Comparison of ENCODE assay signal across 8 cellular contexts in the genomic region with DNA sequence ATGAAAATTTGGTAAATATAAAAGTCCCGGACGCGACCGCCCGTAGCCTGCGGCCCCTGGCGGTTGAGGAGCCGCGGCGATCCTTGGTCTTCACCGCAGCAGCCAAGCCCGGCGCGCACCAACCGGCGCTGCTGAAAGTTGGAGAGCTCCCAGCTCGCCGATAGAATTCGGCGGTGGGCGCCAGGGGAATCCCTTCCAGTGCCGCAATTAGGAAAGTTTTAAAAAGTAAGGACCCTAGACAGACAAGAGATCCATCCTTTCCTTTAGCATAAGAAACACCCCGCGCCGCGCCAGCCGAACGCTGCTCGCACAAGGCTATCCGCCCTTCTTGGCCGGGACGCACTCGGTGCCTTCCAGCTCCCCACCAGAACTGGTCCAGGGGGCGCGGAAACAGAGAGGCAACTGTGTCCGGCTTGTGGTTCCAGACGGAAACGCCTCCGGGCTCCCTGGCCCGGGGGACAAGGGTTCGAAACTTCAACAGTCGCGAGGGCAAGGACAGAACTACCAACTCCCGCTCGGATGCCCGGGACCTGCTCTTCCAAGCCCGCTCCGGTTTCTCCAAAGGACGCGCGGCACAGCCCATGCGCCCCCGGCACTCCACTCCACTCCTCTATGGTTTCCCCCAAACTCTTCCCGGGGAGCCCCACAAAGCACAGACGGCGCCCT. TPM values are rescaled to one million over a fixed set of nuclear protein-coding genes. Genes with fewer than 3 reads are reported as not detected.
DNase-seq lines count a peak whose midpoint lies in the region; ATAC-seq, FAIRE-seq and TF ChIP-seq lines count a peak whose summit lies in the region.

No MANE protein-coding gene starts in this region.

- H3K4me1 Mint-ChIP-seq in CD4-positive, CD25-positive, alpha-beta regulatory T cell = peaks cover 0 to 22% (median 0%) of the 10 kb centered on the region in 4 donors

- no peaks in the 10 kb centered on the region for H3K9me3 ChIP-seq in CD4-positive, CD25-positive, alpha-beta regulatory T cell (ENCODE audit: control insufficient read depth in 2 of 2, low read length in 2 of 2)
- no peaks in the 10 kb centered on the region for H3K9me3 ChIP-seq in mammary epithelial cell (replicated peaks; ENCODE audit: insufficient read depth, low read length)
- H3K9me3 ChIP-seq in keratinocyte (ENCODE audit: control insufficient read depth, low read depth, low read length) = no peaks in the 10 kb centered on the region

- H4K20me1 ChIP-seq in mammary epithelial cell (ENCODE audit: insufficient read depth, low read length) (no peaks in the 10 kb centered on the region), keratinocyte (ENCODE audit: control insufficient read depth, extremely low read depth, insufficient read depth, low read length) (no peaks in the 10 kb centered on the region)

- dilution Hi-C loops in mammary epithelial cell (cut with HindIII; ENCODE audit: low sequenced_read_pairs) = loop anchor here (5.0 kb wide), 1 partner anchor 32 kb away; no protein-coding TSS in a partner anchor
- dilution Hi-C loops in keratinocyte (cut with MboI; ENCODE audit: extremely low pct_ligation_motif_present, low sequenced_read_pairs) = no loop called here

- H2AFZ ChIP-seq in mammary epithelial cell (ENCODE audit: low read depth, low read length) = peak overlapping the region; percentile 86
- H2AFZ ChIP-seq in keratinocyte (ENCODE audit: control insufficient read depth, low read length) = no peak overlapping the region

- H3K9me3 Mint-ChIP-seq in CD4-positive, CD25-positive, alpha-beta regulatory T cell = peaks cover 0 to 3% (median 0%) of the 10 kb centered on the region in 7 donors

- no peak for FAIRE-seq in keratinocyte (lab: Jason Lieb, UNC)

- H3K9me1 ChIP-seq in keratinocyte (ENCODE audit: control insufficient read depth, extremely low read depth, insufficient read depth, low read length) = no peaks in the 10 kb centered on the region

- H3K4me2 ChIP-seq in mammary epithelial cell (ENCODE audit: insufficient read depth, low read depth, low read length) = peak overlapping the region; percentile 88
- no peak overlapping the region for H3K4me2 ChIP-seq in keratinocyte (ENCODE audit: control insufficient read depth, extremely low read depth, insufficient read depth, low read depth, low read length)

- no peak overlapping the region for H3K9ac ChIP-seq in mammary epithelial cell (ENCODE audit: insufficient read depth, low read length)
- H3K9ac ChIP-seq in keratinocyte (ENCODE audit: control insufficient read depth, extremely low read depth, insufficient read depth, low read length) = no peak overlapping the region

- peaks cover 61% of the 10 kb centered on the region for H3K27me3 Mint-ChIP-seq in CD4-positive, CD25-positive, alpha-beta regulatory T cell

- peak overlapping the region; percentile 71 to 85 (median 81) for H3K4me3 Mint-ChIP-seq in CD4-positive, CD25-positive, alpha-beta regulatory T cell

- H3K27me3 ChIP-seq in CD4-positive, CD25-positive, alpha-beta regulatory T cell (ENCODE audit: control insufficient read depth, insufficient read depth, low read length) = peaks cover 16% of the 10 kb centered on the region
- H3K27me3 ChIP-seq in mammary epithelial cell (ENCODE audit: insufficient read depth, low read length) = peaks cover 20% of the 10 kb centered on the region
- peaks cover 28% of the 10 kb centered on the region for H3K27me3 ChIP-seq in keratinocyte (ENCODE audit: control insufficient read depth, extremely low read depth, insufficient read depth, low read length)

- no peak overlapping the region for H3K27ac ChIP-seq in CD4-positive, CD25-positive, alpha-beta regulatory T cell (ENCODE audit: insufficient read depth, low read length, poor library complexity, severe bottlenecking)
- H3K27ac ChIP-seq in mammary epithelial cell (ENCODE audit: insufficient read depth, low read depth, low read length) (no peak overlapping the region), keratinocyte (ENCODE audit: control insufficient read depth, insufficient read depth, low read length) (no peak overlapping the region)

- H3K4me1 ChIP-seq in CD4-positive, CD25-positive, alpha-beta regulatory T cell (ENCODE audit: control insufficient read depth, insufficient read depth, low read length, poor library complexity, severe bottlenecking) = peaks cover 18% of the 10 kb centered on the region
- H3K4me1 ChIP-seq in mammary epithelial cell (ENCODE audit: insufficient read depth, low read length) (peaks cover 23% of the 10 kb centered on the region), keratinocyte (ENCODE audit: control insufficient read depth, extremely low read depth, insufficient read depth, low read length) (no peaks in the 10 kb centered on the region)

- H3K4me3 ChIP-seq in CD4-positive, CD25-positive, alpha-beta regulatory T cell (ENCODE audit: low read depth, low read length) = no peak overlapping the region
- H3K4me3 ChIP-seq in mammary epithelial cell (replicated peaks in 1 of 3; ENCODE audit: insufficient read depth in 1 of 3, low read depth in 2 of 3, low read length in 3 of 3) = peak overlapping the region in 2 of 3 experiments; percentile 1 to 65
- no peak overlapping the region for H3K4me3 ChIP-seq in keratinocyte (ENCODE audit: control insufficient read depth in 2 of 3, extremely low read depth in 1 of 3, insufficient read depth in 2 of 3, low read depth in 1 of 3, low read length in 3 of 3)

- in situ Hi-C loops in mammary epithelial cell (cut with MboI; ENCODE audit: low sequenced_read_pairs in 2 of 2) = no loop called here

- H3K27ac Mint-ChIP-seq in CD4-positive, CD25-positive, alpha-beta regulatory T cell = no peak overlapping the region

- TF ChIP-seq CTCF in mammary epithelial cell (conservative IDR thresholded peaks at IDR 0.05 in 1 of 2, IDR thresholded peaks at IDR 0.05 in 1 of 2; ENCODE audit: extremely low read depth in 1 of 2, insufficient read depth in 1 of 2, low read depth in 1 of 2, low read length in 2 of 2) (peak; percentile 10 to 27), keratinocyte (optimal IDR thresholded peaks at IDR 0.05 in 1 of 3, IDR thresholded peaks at IDR 0.05 in 1 of 3, conservative IDR thresholded peaks at IDR 0.05 in 1 of 3; ENCODE audit: extremely low read depth in 1 of 3, insufficient read depth in 2 of 3, low read length in 3 of 3) (peak in 2 of 3 experiments; percentile 21 to 39)

- H3K79me2 ChIP-seq in mammary epithelial cell (ENCODE audit: insufficient read depth, low read length) (no peaks in the 10 kb centered on the region), keratinocyte (ENCODE audit: control insufficient read depth, insufficient read depth, low read length) (no peaks in the 10 kb centered on the region)

- intact Hi-C loops in mammary epithelial cell (cut with micrococcal nuclease) = loop anchor here (5.0 to 10.0 kb wide), 3 partner anchors 238 to 450 kb away; no protein-coding TSS in a partner anchor

- no peaks in the 10 kb centered on the region for H3K36me3 ChIP-seq in CD4-positive, CD25-positive, alpha-beta regulatory T cell (ENCODE audit: control insufficient read depth, insufficient read depth, low read length)
- H3K36me3 ChIP-seq in mammary epithelial cell (ENCODE audit: insufficient read depth, low read length) (no peaks in the 10 kb centered on the region), keratinocyte (ENCODE audit: control insufficient read depth in 2 of 2, extremely low read depth in 1 of 2, insufficient read depth in 2 of 2, low read length in 2 of 2) (no peaks in the 10 kb centered on the region)

- no peaks in the 10 kb centered on the region for H3K36me3 Mint-ChIP-seq in CD4-positive, CD25-positive, alpha-beta regulatory T cell

- peak in 1 of 3 donors; percentile 34 for DNase-seq in CD4-positive, CD25-positive, alpha-beta regulatory T cell
- peak; percentile 19 for DNase-seq in NCI-H460 (ENCODE audit: extremely low read depth, low read depth)
- DNase-seq in mammary epithelial cell = peak; percentile 60
- DNase-seq in keratinocyte (ENCODE audit: low read depth, low spot score) = no peak
- peak; percentile 20 to 50 for DNase-seq in stimulated activated CD4-positive, alpha-beta T cell treated with anti-CD3 and anti-CD28 coated beads, Interleukin-2, amount 100 ng/mL, for 24 hours
- no peak for DNase-seq in NCI-H187 (lab: John Stamatoyannopoulos, UW)

- ATAC-seq in CD4-positive, CD25-positive, alpha-beta regulatory T cell (ENCODE audit: low read depth in 2 of 2) = no peak
- ATAC-seq in GM19023 (IDR thresholded peaks at IDR 0.05; ENCODE audit: unreplicated experiment) = peak; percentile 26
- no peak for ATAC-seq in GM21786 (IDR thresholded peaks at IDR 0.05; ENCODE audit: unreplicated experiment)

- no TSS peak for BruUV-seq in mammary epithelial cell (replicated peaks; lab: Mats Ljungman, UMichigan)

- WGBS in mammary epithelial cell (ENCODE audit: low coverage, missing lambda C conversion rate) = 2% methylated on average over 40 of the region's 56 CpGs

- CTCF ChIA-PET in mammary epithelial cell (lab: Charles Lee; ENCODE audit: low non-redundant PET) = no interaction called here

RNA-seq across cellular contexts. Expression of gene FAM78B, which starts 1.7 kb away (rescaled TPM):
- total RNA-seq in CD4-positive, CD25-positive, alpha-beta regulatory T cell = 0.30 TPM
- polyA plus RNA-seq in CD4-positive, CD25-positive, alpha-beta regulatory T cell = under 1 TPM in 1 of 4 donors, not detected in 3; 0.07 TPM
- total RNA-seq in NCI-H460 (2014; rRNA removed; shearing (Covaris generic)) = 0.22 and 0.38 TPM in 2 replicates
- 0.42 TPM in 1 of 2 replicates, not detected in the other for polyA plus RNA-seq in NCI-H460 (2014; cell fraction: nucleus; rRNA removed)
- under 1 TPM; 0.33 to 0.40 TPM for total RNA-seq in mammary epithelial cell
- 0.25 TPM for polyA plus RNA-seq in mammary epithelial cell
- not detected for polyA minus RNA-seq in mammary epithelial cell
- polyA plus RNA-seq in keratinocyte = 0.07 to 0.11 TPM (median 0.08 TPM) in 3 replicates
- not detected for polyA plus RNA-seq in keratinocyte (2011; ENCODE audit: low read depth)
- polyA plus RNA-seq in keratinocyte (2011; cell fraction: cytosol; rRNA removed) = 0.13 and 0.17 TPM in 2 replicates
- polyA plus RNA-seq in keratinocyte (2011; cell fraction: nucleus; rRNA removed) = 0.13 and 0.16 TPM in 2 replicates
- polyA plus RNA-seq in keratinocyte (2012; ENCODE audit: low replicate concordance) = not detected in 2 replicates
- not detected in 3 replicates for polyA minus RNA-seq in keratinocyte
- polyA minus RNA-seq in keratinocyte (2011; cell fraction: cytosol; rRNA and poly(A)+ RNA removed) = not detected
- 0.23 TPM in 1 of 2 replicates, not detected in the other for polyA minus RNA-seq in keratinocyte (2011; cell fraction: nucleus; rRNA and poly(A)+ RNA removed)

Comparison
In these comparisons a context has a peak if more than half of its experiments do, and no peak if none do; other contexts are left out.
1. DNase-seq: peak in NCI-H460 (single experiment), mammary epithelial cell (single experiment) and stimulated activated CD4-positive, alpha-beta T cell treated with anti-CD3 and anti-CD28 coated beads, Interleukin-2, amount 100 ng/mL, for 24 hours (2 of 2); none in keratinocyte (single experiment) and NCI-H187 (0 of 2).
2. H3K4me3 ChIP-seq: peak in mammary epithelial cell (2 of 3); none in CD4-positive, CD25-positive, alpha-beta regulatory T cell (single experiment) and keratinocyte (0 of 3).